ENCODE assay signal across 28 cellular contexts in the genomic region with DNA sequence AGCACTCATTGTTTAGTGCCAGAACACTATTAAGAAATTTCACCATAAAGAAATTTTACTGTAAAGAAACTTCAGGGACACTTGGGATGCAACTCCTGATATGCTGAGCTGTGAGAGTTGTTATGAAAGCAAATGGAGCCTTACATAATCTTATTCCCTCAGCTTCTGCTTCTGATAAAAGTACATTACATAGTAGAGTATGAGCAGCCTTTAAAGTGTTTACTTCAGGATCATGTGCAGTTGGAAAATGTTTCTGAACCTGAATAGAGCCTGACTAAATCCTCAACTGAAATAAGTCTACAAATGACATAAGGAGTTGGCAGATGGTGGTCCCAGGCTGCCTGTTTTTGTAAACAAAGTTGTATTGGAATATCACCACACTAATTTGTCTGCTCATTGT. TPM values are rescaled to one million over a fixed set of nuclear protein-coding genes. Genes with fewer than 3 reads are reported as not detected.
A peak's percentile ranks its signal among the peaks of the same experiment; 100 is the strongest.
DNase-seq lines count a peak whose midpoint lies in the region; ATAC-seq and TF ChIP-seq lines count a peak whose summit lies in the region.
"Had no signal": no experiment of that assay in that cellular context is flagged by ENCODE, and none has a peak within 500 bp of the region (broad histone marks: within the 10 kb centered on the region; RNA-seq: fewer than 3 reads in every experiment).

No MANE protein-coding gene starts in this region.

- TF ChIP-seq EP300 in stomach (IDR thresholded peaks at IDR 0.05), result no peak

- H4K20me1 ChIP-seq in PC-9 (ENCODE audit: insufficient read depth), result no peaks in the 10 kb centered on the region

- H2AFZ ChIP-seq in PC-9, result no peak overlapping the region

- CTCF ChIA-PET in PC-9 (lab: Charles Lee), result no interaction called here

- H3K27ac ChIP-seq in stomach (peak overlapping the region in 4 of 5 donors; percentile 47 to 82 (median 68)), PC-9 (no peak overlapping the region)
- H3K27ac ChIP-seq: dorsolateral prefrontal cortex, KMS-11, left ventricle myocardium inferior had no signal

- ATAC-seq in Right ventricle myocardium superior (ENCODE audit: poor library complexity) (peak; percentile 41), Right ventricle myocardium inferior (no peak), left lobe of liver (peak; percentile 17)
- ATAC-seq: mucosa of descending colon had no signal

- H3K4me3 ChIP-seq in choroid plexus epithelial cell (ENCODE audit: low read depth, low read length) (no peak overlapping the region), stomach (no peak overlapping the region), PC-9 (no peak overlapping the region)
- H3K4me3 ChIP-seq: dorsolateral prefrontal cortex, left ventricle myocardium inferior, mucosa of descending colon had no signal

- BruUV-seq in PC-9 (replicated peaks; lab: Mats Ljungman, UMichigan), result no TSS peak

- intact Hi-C loops in Right ventricle myocardium superior (cut with DNase I), result no loop called here
- intact Hi-C loops in Right ventricle myocardium inferior (cut with DNase I), result no loop called here
- intact Hi-C loops in stomach (cut with DNase I; ENCODE audit: low total_unique reads), result no loop called here
- intact Hi-C loops in PC-9 (cut with micrococcal nuclease; ENCODE audit: unreplicated experiment), result no loop called here

- TF ChIP-seq POLR2A in stomach (IDR thresholded peaks at IDR 0.05), result no peak

- H3K27me3 ChIP-seq in stomach, result no peaks in the 10 kb centered on the region
- no peaks in the 10 kb centered on the region for H3K27me3 ChIP-seq in PC-9 (ENCODE audit: insufficient read depth, low read depth)
- H3K27me3 ChIP-seq: dorsolateral prefrontal cortex had no signal

- TF ChIP-seq CTCF in choroid plexus epithelial cell (conservative IDR thresholded peaks at IDR 0.05; ENCODE audit: low read depth, low read length) (no peak), stomach (IDR thresholded peaks at IDR 0.05) (no peak), PC-9 (conservative IDR thresholded peaks at IDR 0.05) (no peak)

- H3K9me3 ChIP-seq in stomach (no peaks in the 10 kb centered on the region), PC-9 (ENCODE audit: insufficient read depth, low read depth) (no peaks in the 10 kb centered on the region)
- H3K9me3 ChIP-seq: mucosa of descending colon had no signal

- peaks cover 32 to 80% (median 53%) of the 10 kb centered on the region in 4 donors for H3K4me1 ChIP-seq in stomach
- peaks cover 11% of the 10 kb centered on the region; the same call in 1 of the 2 replicates for H3K4me1 ChIP-seq in PC-9 (replicated peaks; ENCODE audit: insufficient read depth)
- H3K4me1 ChIP-seq: left ventricle myocardium inferior had no signal

- no peaks in the 10 kb centered on the region for H3K79me2 ChIP-seq in PC-9 (ENCODE audit: low read depth)

- DNase-seq in Right ventricle myocardium superior, result no peak
- no peak for DNase-seq in Right ventricle myocardium inferior (ENCODE audit: missing footprints)
- peak; percentile 57 for DNase-seq in choroid plexus epithelial cell (ENCODE audit: low read depth)
- no peak for DNase-seq in left lobe of liver (ENCODE audit: low spot score)
- no peak for DNase-seq in stomach
- no peak for DNase-seq in germinal center (ENCODE audit: low spot score)
- DNase-seq in PC-9, result no peak
- DNase-seq in dermis blood vessel endothelial cell, result no peak
- DNase-seq: 8988T; activated CD4-positive, alpha-beta T cell treated with anti-CD3 and anti-CD28 coated beads for 48 hours; activated naive CD4-positive, alpha-beta T cell treated with anti-CD3 and anti-CD28 coated beads, Interleukin-2, amount 10 ng/mL, durations not matched to agents 7 days and 5 days; activated T-cell treated with anti-CD3 and anti-CD28 coated beads, Interleukin-2, amount 50 U/mL, for 24 hours; anterior cingulate cortex; CD4-positive, alpha-beta T cell; DMS53; dorsolateral prefrontal cortex; foreskin fibroblast; left ventricle myocardium inferior; mucosa of descending colon; NCI-H1436 treated with DMSO at 0.1 percent for 48 hours; NCI-H748 treated with DMSO at 0.1 percent for 48 hours; posterior cingulate gyrus; substantia nigra had no signal

- H3K36me3 ChIP-seq in stomach (peaks cover 0 to 8% (median 0%) of the 10 kb centered on the region in 4 donors), PC-9 (ENCODE audit: low read depth) (no peaks in the 10 kb centered on the region)
- H3K36me3 ChIP-seq: left ventricle myocardium inferior had no signal

- POLR2A ChIA-PET in PC-9 (lab: Charles Lee; ENCODE audit: unreplicated experiment), result no interaction called here

- no peaks in the 10 kb centered on the region for H3F3A ChIP-seq in PC-9 (ENCODE audit: insufficient read depth, low read depth)

- H3K9me2 ChIP-seq in PC-9 (ENCODE audit: insufficient read depth), result no peaks in the 10 kb centered on the region

- no peak overlapping the region for H3K4me2 ChIP-seq in PC-9
- H3K4me2 ChIP-seq: KMS-11 had no signal

RNA-seq across cellular contexts. Expression of a gene that starts 19.3 kb away (rescaled TPM):
- total RNA-seq in Right ventricle myocardium superior (not detected), Right ventricle myocardium inferior (not detected), left lobe of liver (0.23 TPM), stomach (10 to 100 TPM in 3 of 5 donors, 1 to 10 TPM in 2; 5.5 to 51.8 (median 13.4) TPM), PC-9 (2021) (0.40 and 0.59 TPM in 2 replicates), dermis blood vessel endothelial cell (under 0.01 and 0.23 TPM in 2 replicates)
- 10 to 100 TPM in 2 of 3 donors, 1 to 10 TPM in 1; 5.0 to 35.9 (median 13.7) TPM for polyA plus RNA-seq in stomach
- total RNA-seq: activated CD8-positive, alpha-beta memory T cell treated with anti-CD3 and anti-CD28 coated beads for 36 hours; cardiac septum; HT1080; left ventricle myocardium inferior had no signal
- polyA plus RNA-seq: neural cell had no signal
